ENCODE assay signal across 15 cellular contexts in the genomic region with DNA sequence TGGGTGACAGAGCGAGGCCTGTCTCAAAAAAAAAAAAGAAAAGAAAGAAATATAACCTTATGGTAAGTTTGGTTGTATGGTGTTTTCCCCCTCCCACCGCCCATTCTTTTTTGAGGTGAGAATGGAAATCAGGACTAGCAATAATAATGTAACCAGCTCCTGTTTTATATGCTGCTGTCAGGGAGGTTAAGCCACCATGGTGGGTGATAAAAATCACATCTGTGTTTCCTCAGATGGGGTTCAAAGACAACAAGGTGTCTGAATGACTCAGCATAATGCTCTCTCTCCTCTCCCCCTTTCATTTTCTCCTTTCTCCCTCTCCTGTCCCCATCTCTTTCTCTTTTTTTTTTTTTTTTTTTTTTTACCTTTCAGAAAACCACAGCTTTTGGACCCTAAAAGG. TPM values are rescaled to one million over a fixed set of nuclear protein-coding genes. Genes with fewer than 3 reads are reported as not detected.
DNase-seq lines count a peak whose midpoint lies in the region; ATAC-seq and TF ChIP-seq lines count a peak whose summit lies in the region.
"Had no signal": no experiment of that assay in that cellular context is flagged by ENCODE, and none has a peak within 500 bp of the region (broad histone marks: within the 10 kb centered on the region; RNA-seq: fewer than 3 reads in every experiment).

No MANE protein-coding gene starts in this region.

- peak overlapping the region; percentile 91 for H3K27ac ChIP-seq in HUES48 (ENCODE audit: low read depth, low read length)
- peak overlapping the region; percentile 25 for H3K27ac ChIP-seq in psoas muscle
- H3K27ac ChIP-seq in stomach = no peak overlapping the region
- H3K27ac ChIP-seq: gastroesophageal sphincter, WERI-Rb-1 had no signal

- H3K27ac Mint-ChIP-seq in activated naive CD4-positive, alpha-beta T cell treated with anti-CD3 and anti-CD28 coated beads, Interleukin-2, amount 10 ng/mL, durations not matched to agents 7 days and 5 days = peak overlapping the region; percentile 16

- H3K9me3 ChIP-seq in HUES48 (ENCODE audit: control insufficient read depth, insufficient read depth, low read length) (no peaks in the 10 kb centered on the region), psoas muscle (no peaks in the 10 kb centered on the region), stomach (no peaks in the 10 kb centered on the region)
- H3K9me3 ChIP-seq: gastroesophageal sphincter, mucosa of descending colon had no signal

- DNase-seq in activated CD4-positive, alpha-beta T cell treated with anti-CD3 and anti-CD28 coated beads for 48 hours = peak; percentile 36
- DNase-seq in activated CD4-positive, alpha-beta T cell treated with anti-CD3 and anti-CD28 coated beads for 1 hour = no peak
- DNase-seq in activated naive CD4-positive, alpha-beta T cell treated with anti-CD3 and anti-CD28 coated beads, Interleukin-2, amount 10 ng/mL, durations not matched to agents 7 days and 5 days = no peak
- DNase-seq in psoas muscle (no peak), stomach (no peak)
- DNase-seq: activated gamma-delta T cell treated with Interleukin-2 at 50 U/mL for 16 hours, islet precursor cell, mucosa of descending colon, NCI-H1417, NCI-H510A, WERI-Rb-1 had no signal

- H3K27me3 Mint-ChIP-seq in activated naive CD4-positive, alpha-beta T cell treated with anti-CD3 and anti-CD28 coated beads, Interleukin-2, amount 10 ng/mL, durations not matched to agents 7 days and 5 days = no peaks in the 10 kb centered on the region

- CTCF ChIA-PET in activated naive CD4-positive, alpha-beta T cell treated with anti-CD3 and anti-CD28 coated beads, Interleukin-2, amount 10 ng/mL, durations not matched to agents 7 days and 5 days (lab: Charles Lee) = interaction anchor here (0.8 to 1.7 kb wide), 2 partner anchors 53 to 120 kb away, joined by 3 to 4 read pairs; no protein-coding TSS in a partner anchor

- 99 to 100% (median 100%) methylated on average over 2 of the region's 2 CpGs for WGBS in psoas muscle, 3 donors
- WGBS in stomach, 5 donors = 76 to 98% (median 92%) methylated on average over 2 of the region's 2 CpGs

- H3K4me1 Mint-ChIP-seq in activated naive CD4-positive, alpha-beta T cell treated with anti-CD3 and anti-CD28 coated beads, Interleukin-2, amount 10 ng/mL, durations not matched to agents 7 days and 5 days = peaks cover 48% of the 10 kb centered on the region

- H3K4me1 ChIP-seq in HUES48 (ENCODE audit: control insufficient read depth, insufficient read depth, low read length) (peaks cover 28% of the 10 kb centered on the region), psoas muscle (no peaks in the 10 kb centered on the region), stomach (peaks cover 0 to 8% (median 2%) of the 10 kb centered on the region in 4 donors)

- TF ChIP-seq CTCF in psoas muscle (IDR thresholded peaks at IDR 0.05) (no peak), stomach (IDR thresholded peaks at IDR 0.05) (no peak)

- no peaks in the 10 kb centered on the region for H3K27me3 ChIP-seq in HUES48 (ENCODE audit: control insufficient read depth, insufficient read depth, low read length)
- no peaks in the 10 kb centered on the region for H3K27me3 ChIP-seq in psoas muscle (ENCODE audit: insufficient read depth in 3 of 3, low read length in 2 of 3)
- no peaks in the 10 kb centered on the region for H3K27me3 ChIP-seq in stomach
- H3K27me3 ChIP-seq: gastroesophageal sphincter had no signal

- intact Hi-C loops in psoas muscle (cut with DNase I) (no loop called here), stomach (cut with DNase I; ENCODE audit: low total_unique reads) (loop anchor here (10.0 kb wide), 1 partner anchor 119 kb away; no protein-coding TSS in a partner anchor)

- no peaks in the 10 kb centered on the region for H3K9me3 Mint-ChIP-seq in activated naive CD4-positive, alpha-beta T cell treated with anti-CD3 and anti-CD28 coated beads, Interleukin-2, amount 10 ng/mL, durations not matched to agents 7 days and 5 days

- no peak overlapping the region for H3K4me3 Mint-ChIP-seq in activated naive CD4-positive, alpha-beta T cell treated with anti-CD3 and anti-CD28 coated beads, Interleukin-2, amount 10 ng/mL, durations not matched to agents 7 days and 5 days

- H3K4me3 ChIP-seq in HUES48 (ENCODE audit: low read depth, low read length) (no peak overlapping the region), psoas muscle (no peak overlapping the region), stomach (no peak overlapping the region)
- H3K4me3 ChIP-seq: gastroesophageal sphincter, mucosa of descending colon had no signal

- TF ChIP-seq POLR2A in stomach (IDR thresholded peaks at IDR 0.05) = no peak

- TF ChIP-seq EP300 in stomach (IDR thresholded peaks at IDR 0.05) = no peak

- H3K36me3 Mint-ChIP-seq in activated naive CD4-positive, alpha-beta T cell treated with anti-CD3 and anti-CD28 coated beads, Interleukin-2, amount 10 ng/mL, durations not matched to agents 7 days and 5 days = peaks cover 67% of the 10 kb centered on the region

- ATAC-seq in psoas muscle (no peak), HG03025 (IDR thresholded peaks at IDR 0.05; ENCODE audit: low FRiP score, unreplicated experiment) (no peak), HG02981 (IDR thresholded peaks at IDR 0.05; ENCODE audit: unreplicated experiment) (no peak)
- ATAC-seq: gastroesophageal sphincter, mucosa of descending colon had no signal

- H3K36me3 ChIP-seq in HUES48 (ENCODE audit: control insufficient read depth, insufficient read depth, low read length) = peaks cover 94% of the 10 kb centered on the region
- H3K36me3 ChIP-seq in psoas muscle (ENCODE audit: insufficient read depth in 1 of 2, low read depth in 1 of 2) = peaks cover 14 to 97% of the 10 kb centered on the region in 2 donors
- H3K36me3 ChIP-seq in stomach = peaks cover 61 to 100% (median 99%) of the 10 kb centered on the region in 4 donors

- no peak overlapping the region for H3K9ac ChIP-seq in HUES48 (ENCODE audit: low read depth, low read length)

RNA-seq across cellular contexts. Expression of a gene that starts 28.3 kb away (rescaled TPM):
- total RNA-seq in psoas muscle (10 to 100 TPM; 16.4 to 22.8 (median 17.8) TPM), stomach (10 to 100 TPM; 12.9 to 60.7 (median 20.1) TPM)
- polyA plus RNA-seq in psoas muscle (10 to 100 TPM in 1 of 3 donors, 1 to 10 TPM in 2; 4.8 to 13.8 (median 6.2) TPM), stomach (1 to 10 TPM; 2.1 to 3.6 (median 3.5) TPM)

RNA-seq across cellular contexts. Expression of a gene that starts 53.7 kb away (rescaled TPM):
- total RNA-seq in psoas muscle = 100 to 1,000 TPM in 1 of 4 donors, 10 to 100 TPM in 3; 65.0 to 114 (median 83.1) TPM
- 100 to 1,000 TPM in 1 of 3 donors, 10 to 100 TPM in 2; 70.3 to 155 (median 87.5) TPM for polyA plus RNA-seq in psoas muscle
- total RNA-seq in stomach = 100 to 1,000 TPM in 4 of 5 donors, 10 to 100 TPM in 1; 53.3 to 227 (median 171) TPM
- 10 to 100 TPM; 38.4 to 74.3 (median 51.5) TPM for polyA plus RNA-seq in stomach

Comparison
In these comparisons a context has a peak if more than half of its experiments do, and no peak if none do; other contexts are left out.
1. H3K27ac ChIP-seq: peak in HUES48 (single experiment) and psoas muscle (single experiment); none in stomach (0 of 5).